Comparison of ENCODE assay signal across 17 cellular contexts in the genomic region with DNA sequence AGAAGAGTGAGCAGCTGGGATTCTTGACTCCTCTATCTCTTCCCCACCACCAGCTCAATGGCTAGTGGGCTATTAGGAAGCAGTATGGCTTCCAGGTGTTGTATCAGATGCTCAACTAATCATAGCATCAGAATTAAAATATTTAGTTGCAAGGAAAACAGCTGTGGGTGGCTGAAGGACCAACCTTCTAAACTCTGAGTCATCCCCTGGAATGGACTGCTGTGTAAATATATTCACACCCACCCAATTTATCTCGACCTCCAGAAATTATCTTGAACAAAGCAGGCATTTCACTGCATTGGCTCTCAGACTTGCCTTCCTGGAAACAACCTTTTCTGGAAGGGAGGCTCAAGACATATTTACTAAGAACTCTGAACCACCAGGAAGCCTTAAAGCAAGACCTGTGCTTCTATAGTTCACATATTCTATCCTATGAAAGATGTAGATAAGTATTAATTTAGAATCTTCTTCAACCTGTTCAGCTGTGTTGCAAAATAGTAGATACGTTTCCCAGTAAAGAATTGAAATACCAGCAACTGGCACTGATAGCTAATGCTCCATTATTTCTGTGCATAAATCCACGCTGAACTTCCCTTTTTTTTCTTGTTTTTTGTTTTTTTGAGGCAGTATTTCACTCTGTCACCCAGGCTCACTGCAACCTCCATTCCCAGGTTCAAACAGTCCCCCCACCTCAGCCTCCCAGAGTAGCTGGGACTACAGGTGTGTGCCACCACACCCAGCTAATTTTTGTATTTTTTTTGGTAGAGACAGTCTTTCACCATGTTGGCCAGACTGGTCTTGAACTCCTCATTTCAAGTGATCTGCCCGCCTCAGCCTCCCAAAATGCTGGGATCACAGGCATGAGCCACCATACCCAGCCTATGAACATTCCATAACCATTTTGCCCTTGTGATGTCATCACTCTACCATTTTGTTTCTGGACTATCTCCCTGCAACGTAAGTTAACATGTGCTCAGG. TPM values are rescaled to one million over a fixed set of nuclear protein-coding genes. Genes with fewer than 3 reads are reported as not detected.
DNase-seq lines count a peak whose midpoint lies in the region; ATAC-seq and TF ChIP-seq lines count a peak whose summit lies in the region.
"Had no signal": no experiment of that assay in that cellular context is flagged by ENCODE, and none has a peak within 500 bp of the region (broad histone marks: within the 10 kb centered on the region; RNA-seq: fewer than 3 reads in every experiment).

No MANE protein-coding gene starts in this region.

- H3K36me3 ChIP-seq in ACC112 (ENCODE audit: insufficient read depth, low read length), result no peaks in the 10 kb centered on the region
- no peaks in the 10 kb centered on the region for H3K36me3 ChIP-seq in endodermal cell (ENCODE audit: control insufficient read depth, insufficient read depth, low read length)
- no peaks in the 10 kb centered on the region for H3K36me3 ChIP-seq in naive thymus-derived CD4-positive, alpha-beta T cell (ENCODE audit: control insufficient read depth in 2 of 3, insufficient read depth in 3 of 3, low read length in 3 of 3)
- H3K36me3 ChIP-seq: BLaER1 had no signal

- POLR2A ChIA-PET in naive thymus-derived CD4-positive, alpha-beta T cell (lab: Charles Lee), result interaction anchor here (1.5 kb wide), 1 partner anchor 57 kb away, joined by 4 read pairs; the partner anchor contains the start of gene CD2AP

- intact Hi-C loops in naive thymus-derived CD4-positive, alpha-beta T cell (cut with micrococcal nuclease), result no loop called here

- CTCF ChIA-PET in naive thymus-derived CD4-positive, alpha-beta T cell (lab: Charles Lee), result no interaction called here

- H3K4me3 Mint-ChIP-seq in endodermal cell, result no peak overlapping the region
- no peak overlapping the region for H3K4me3 Mint-ChIP-seq in naive thymus-derived CD4-positive, alpha-beta T cell
- H3K4me3 Mint-ChIP-seq: central memory CD8-positive, alpha-beta T cell had no signal

- peak overlapping the region; percentile 4 for H2AFZ ChIP-seq in ACC112 (ENCODE audit: low read length, unreplicated experiment)
- H2AFZ ChIP-seq: parathyroid adenoma had no signal

- H3K4me3 ChIP-seq in ACC112 (ENCODE audit: low read depth, low read length), result 0 out of 2 replicates have a peak overlapping the region, but pooled peaks have one; percentile 34
- H3K4me3 ChIP-seq in endodermal cell (ENCODE audit: low read length), result no peak overlapping the region
- no peak overlapping the region for H3K4me3 ChIP-seq in naive thymus-derived CD4-positive, alpha-beta T cell (ENCODE audit: low read length)
- H3K4me3 ChIP-seq: BLaER1 had no signal

- DNase-seq in HT-29 (ENCODE audit: low spot score) (peak; percentile 65), astrocyte of the hippocampus (ENCODE audit: low read depth, low spot score) (peak; percentile 68), kidney glomerular epithelial cell (lab: John Stamatoyannopoulos, UW) (peak; percentile 34), endodermal cell (no peak), GF-D8 (lab: John Stamatoyannopoulos, UW) (no peak), NCI-H524 treated with DMSO at 0.1 percent for 48 hours (lab: John Stamatoyannopoulos, UW) (no peak)
- no peak for DNase-seq in naive thymus-derived CD4-positive, alpha-beta T cell
- DNase-seq: activated CD4-positive, alpha-beta T cell treated with anti-CD3 and anti-CD28 coated beads for 1 hour; foreskin melanocyte; NCI-H526 treated with DMSO at 0.1 percent for 48 hours; stimulated activated CD4-positive, alpha-beta T cell treated with anti-CD3 and anti-CD28 coated beads, Interleukin-2, amount 100 ng/mL, for 24 hours; stimulated activated naive CD4-positive, alpha-beta T cell treated with Interleukin-2 at 50 U/mL for 16 hours had no signal

- no peak for TF ChIP-seq CTCF in endodermal cell (conservative IDR thresholded peaks at IDR 0.05)

- H3K9me3 ChIP-seq in endodermal cell (ENCODE audit: control insufficient read depth, low read length), result no peaks in the 10 kb centered on the region
- H3K9me3 ChIP-seq in naive thymus-derived CD4-positive, alpha-beta T cell (ENCODE audit: control insufficient read depth in 2 of 3, low read length in 3 of 3), result no peaks in the 10 kb centered on the region
- H3K9me3 ChIP-seq: BLaER1 had no signal

- no peaks in the 10 kb centered on the region for H3K27me3 Mint-ChIP-seq in endodermal cell (ENCODE audit: insufficient read depth)
- H3K27me3 Mint-ChIP-seq in naive thymus-derived CD4-positive, alpha-beta T cell, result peaks cover 0 to 29% (median 0%) of the 10 kb centered on the region in 5 donors
- H3K27me3 Mint-ChIP-seq: central memory CD8-positive, alpha-beta T cell had no signal

- H3K4me1 ChIP-seq in ACC112 (ENCODE audit: control insufficient read depth, insufficient read depth, low read length, unreplicated experiment) (peaks cover 7% of the 10 kb centered on the region), endodermal cell (ENCODE audit: control insufficient read depth, insufficient read depth, low read length) (peaks cover 3% of the 10 kb centered on the region)
- H3K4me1 ChIP-seq in naive thymus-derived CD4-positive, alpha-beta T cell (ENCODE audit: control insufficient read depth in 2 of 2, insufficient read depth in 2 of 2, low read length in 2 of 2), result peaks cover 0 to under 1% of the 10 kb centered on the region in 2 donors
- H3K4me1 ChIP-seq: BLaER1, parathyroid adenoma had no signal

- WGBS in endodermal cell (ENCODE audit: insufficient coverage in 1 of 2, insufficient read length in 1 of 2), 2 experiments, result 84 to 89% methylated on average over 3 to 4 of the region's 5 CpGs

- H3K27me3 ChIP-seq in ACC112 (ENCODE audit: insufficient read depth, low read length), result no peaks in the 10 kb centered on the region
- H3K27me3 ChIP-seq in endodermal cell (ENCODE audit: control insufficient read depth, insufficient read depth, low read length, poor library complexity, severe bottlenecking), result no peaks in the 10 kb centered on the region
- no peaks in the 10 kb centered on the region for H3K27me3 ChIP-seq in naive thymus-derived CD4-positive, alpha-beta T cell (ENCODE audit: control insufficient read depth in 2 of 2, insufficient read depth in 2 of 2, low read length in 2 of 2)
- H3K27me3 ChIP-seq: BLaER1 had no signal

- H3K27ac Mint-ChIP-seq in endodermal cell, result no peak overlapping the region
- H3K27ac Mint-ChIP-seq in naive thymus-derived CD4-positive, alpha-beta T cell, result no peak overlapping the region

- no peaks in the 10 kb centered on the region for H3K36me3 Mint-ChIP-seq in endodermal cell (ENCODE audit: low read depth)
- peaks cover 0 to 18% (median 0%) of the 10 kb centered on the region in 5 donors for H3K36me3 Mint-ChIP-seq in naive thymus-derived CD4-positive, alpha-beta T cell

- no peak overlapping the region for H3K27ac ChIP-seq in ACC112 (ENCODE audit: low read depth, low read length)
- H3K27ac ChIP-seq in endodermal cell (ENCODE audit: low read depth, low read length), result no peak overlapping the region
- no peak overlapping the region for H3K27ac ChIP-seq in naive thymus-derived CD4-positive, alpha-beta T cell (ENCODE audit: low read depth, low read length)
- H3K27ac ChIP-seq: BLaER1, HL-60, parathyroid adenoma had no signal

- no peak overlapping the region for H3K9ac ChIP-seq in endodermal cell (ENCODE audit: extremely low read depth, low read length, poor library complexity, severe bottlenecking)
- H3K9ac ChIP-seq: BLaER1, parathyroid adenoma had no signal

- ATAC-seq in naive thymus-derived CD4-positive, alpha-beta T cell, result no peak

- H3K4me1 Mint-ChIP-seq in endodermal cell, result peaks cover 2% of the 10 kb centered on the region
- H3K4me1 Mint-ChIP-seq in naive thymus-derived CD4-positive, alpha-beta T cell, result peaks cover 0 to 27% (median 0%) of the 10 kb centered on the region in 7 donors
- H3K4me1 Mint-ChIP-seq: central memory CD8-positive, alpha-beta T cell had no signal

- no peaks in the 10 kb centered on the region for H3K79me2 ChIP-seq in ACC112 (ENCODE audit: control insufficient read depth, insufficient read depth, low read length, unreplicated experiment)
- H3K79me2 ChIP-seq: parathyroid adenoma had no signal

- no peaks in the 10 kb centered on the region for H3K9me3 Mint-ChIP-seq in endodermal cell
- H3K9me3 Mint-ChIP-seq in naive thymus-derived CD4-positive, alpha-beta T cell, result peaks cover 0 to 4% (median 0%) of the 10 kb centered on the region in 11 donors
- H3K9me3 Mint-ChIP-seq: central memory CD8-positive, alpha-beta T cell had no signal

RNA-seq across cellular contexts. Expression of gene CD2AP, which starts 56.9 kb away (rescaled TPM):
- 22.0 and 23.4 TPM in 2 replicates for total RNA-seq in HT-29 (2014; rRNA removed; shearing (Covaris generic))
- 10 to 100 TPM; 58.1 to 62.4 TPM for total RNA-seq in endodermal cell
- polyA plus RNA-seq in endodermal cell (2013, experiment 1 of 2), result 16.2 TPM
- 19.4 TPM for polyA plus RNA-seq in endodermal cell (2013, experiment 2 of 2)
- 10 to 100 TPM; 21.8 to 37.0 (median 27.9) TPM for total RNA-seq in naive thymus-derived CD4-positive, alpha-beta T cell
- polyA plus RNA-seq in naive thymus-derived CD4-positive, alpha-beta T cell, result 1 to 10 TPM; 7.6 to 7.7 TPM

Comparison
In these comparisons a context has a peak if more than half of its experiments do, and no peak if none do; other contexts are left out.
1. DNase-seq: peak in HT-29 (single experiment), astrocyte of the hippocampus (single experiment) and kidney glomerular epithelial cell (single experiment); none in endodermal cell (single experiment), GF-D8 (single experiment), NCI-H524 treated with DMSO at 0.1 percent for 48 hours (single experiment) and naive thymus-derived CD4-positive, alpha-beta T cell (0 of 9).